12 cellular contexts compared by ENCODE assay signal in genomic region chr3:4835616-4836043, GRCh38.
A peak's percentile ranks its signal among the peaks of the same experiment; 100 is the strongest.
DNase-seq lines count a peak whose midpoint lies in the region; ATAC-seq and TF ChIP-seq lines count a peak whose summit lies in the region.
"Had no signal": no experiment of that assay in that cellular context is flagged by ENCODE, and none has a peak within 500 bp of the region (broad histone marks: within the 10 kb centered on the region; RNA-seq: fewer than 3 reads in every experiment).

No MANE protein-coding gene starts in this region.

- peaks cover 32 to 40% of the 10 kb centered on the region in 2 donors for H3K36me3 Mint-ChIP-seq in activated naive CD4-positive, alpha-beta T cell treated with anti-CD3 and anti-CD28 coated beads, Interleukin-2, amount 50 U/mL, for 72 hours
- no peaks in the 10 kb centered on the region for H3K36me3 Mint-ChIP-seq in neural progenitor cell

- no peak overlapping the region for H3K27ac ChIP-seq in neural progenitor cell
- H3K27ac ChIP-seq: right lobe of liver had no signal

- no peaks in the 10 kb centered on the region for H3K79me2 ChIP-seq in neural progenitor cell (ENCODE audit: low read depth)

- no peaks in the 10 kb centered on the region for H4K20me1 ChIP-seq in neural progenitor cell (ENCODE audit: low read depth)

- no peak overlapping the region for H3K9ac ChIP-seq in neural progenitor cell

- H3K27me3 Mint-ChIP-seq in neural progenitor cell (ENCODE audit: insufficient read depth, low read depth), result peaks cover 6% of the 10 kb centered on the region

- no peaks in the 10 kb centered on the region for H3K27me3 ChIP-seq in neural progenitor cell
- H3K27me3 ChIP-seq: right lobe of liver had no signal

- TF ChIP-seq CTCF in neural progenitor cell (IDR thresholded peaks at IDR 0.05), result no peak

- H3K4me2 ChIP-seq in neural progenitor cell, result no peak overlapping the region

- no peak overlapping the region for H3K4me3 Mint-ChIP-seq in neural progenitor cell
- H3K4me3 Mint-ChIP-seq: HFFc6 had no signal

- H3F3A ChIP-seq in neural progenitor cell (ENCODE audit: low read depth), result no peaks in the 10 kb centered on the region

- no peaks in the 10 kb centered on the region for H3K9me3 ChIP-seq in neural progenitor cell (ENCODE audit: low read depth)
- H3K9me3 ChIP-seq: right lobe of liver had no signal

- H3K4me1 ChIP-seq in neural progenitor cell, result no peaks in the 10 kb centered on the region
- H3K4me1 ChIP-seq: right lobe of liver had no signal

- peak; percentile 32 to 36 for ATAC-seq in activated naive CD4-positive, alpha-beta T cell treated with anti-CD3 and anti-CD28 coated beads, Interleukin-2, amount 50 U/mL, for 72 hours
- ATAC-seq in HG03571 (IDR thresholded peaks at IDR 0.05; ENCODE audit: unreplicated experiment), result no peak
- ATAC-seq in GM21528 (IDR thresholded peaks at IDR 0.05; ENCODE audit: low FRiP score, unreplicated experiment), result no peak
- ATAC-seq: right lobe of liver had no signal

- no peak overlapping the region for H3K4me3 ChIP-seq in neural progenitor cell
- H3K4me3 ChIP-seq: right lobe of liver had no signal

- H3K4me1 Mint-ChIP-seq in neural progenitor cell, result peaks cover 16% of the 10 kb centered on the region

- H2AFZ ChIP-seq in neural progenitor cell (replicated peaks), result no peak overlapping the region

- no peaks in the 10 kb centered on the region for H3K36me3 ChIP-seq in neural progenitor cell
- H3K36me3 ChIP-seq: right lobe of liver had no signal

- DNase-seq in NCI-H510A treated with DMSO at 0.1 percent for 48 hours (lab: John Stamatoyannopoulos, UW) (peak; percentile 33), NCI-H510A (lab: John Stamatoyannopoulos, UW) (no peak), NCI-H1105 treated with DMSO at 0.1 percent for 48 hours (lab: John Stamatoyannopoulos, UW) (peak; percentile 81), neural progenitor cell (ENCODE audit: low spot score) (no peak), HuH-7 (ENCODE audit: low spot score) (no peak)
- no peak for DNase-seq in activated naive CD4-positive, alpha-beta T cell treated with anti-CD3 and anti-CD28 coated beads, Interleukin-2, amount 50 U/mL, for 72 hours (ENCODE audit: low spot score in 2 of 2)
- DNase-seq: HFFc6, NCI-H1048, right lobe of liver, SIG-M5 had no signal

- H3K9me3 Mint-ChIP-seq in activated naive CD4-positive, alpha-beta T cell treated with anti-CD3 and anti-CD28 coated beads, Interleukin-2, amount 50 U/mL, for 72 hours, result peaks cover 0 to 6% of the 10 kb centered on the region in 2 donors
- no peaks in the 10 kb centered on the region for H3K9me3 Mint-ChIP-seq in neural progenitor cell
- H3K9me3 Mint-ChIP-seq: HFFc6 had no signal

- H3K27ac Mint-ChIP-seq in activated naive CD4-positive, alpha-beta T cell treated with anti-CD3 and anti-CD28 coated beads, Interleukin-2, amount 50 U/mL, for 72 hours, result peak overlapping the region; percentile 94
- H3K27ac Mint-ChIP-seq in neural progenitor cell, result peak overlapping the region; percentile 70
- H3K27ac Mint-ChIP-seq: HFFc6 had no signal

Comparison
In these comparisons a context has a peak if more than half of its experiments do, and no peak if none do; other contexts are left out.
1. DNase-seq: peak in NCI-H510A treated with DMSO at 0.1 percent for 48 hours (single experiment) and NCI-H1105 treated with DMSO at 0.1 percent for 48 hours (single experiment); none in NCI-H510A (single experiment), activated naive CD4-positive, alpha-beta T cell treated with anti-CD3 and anti-CD28 coated beads, Interleukin-2, amount 50 U/mL, for 72 hours (0 of 2), neural progenitor cell (single experiment) and HuH-7 (single experiment).
2. ATAC-seq: peak in activated naive CD4-positive, alpha-beta T cell treated with anti-CD3 and anti-CD28 coated beads, Interleukin-2, amount 50 U/mL, for 72 hours (2 of 2); none in HG03571 (single experiment) and GM21528 (single experiment).